ENCODE assay signal across 17 cellular contexts in genomic region chr17:7120123-7120522, GRCh38. TPM values are rescaled to one million over a fixed set of nuclear protein-coding genes. Genes with fewer than 3 reads are reported as not detected.
DNase-seq lines count a peak whose midpoint lies in the region; ATAC-seq and TF ChIP-seq lines count a peak whose summit lies in the region.
"Had no signal": no experiment of that assay in that cellular context is flagged by ENCODE, and none has a peak within 500 bp of the region (broad histone marks: within the 10 kb centered on the region; RNA-seq: fewer than 3 reads in every experiment).

No MANE protein-coding gene starts in this region.

- CTCF ChIA-PET in activated CD8-positive, alpha-beta T cell treated with anti-CD3 and anti-CD28 coated beads, Interleukin-2, amount 10 ng/mL, durations not matched to agents 7 days and 5 days (lab: Charles Lee), result no interaction called here

- H3K27ac Mint-ChIP-seq in GM23338 (no peak overlapping the region), nephron progenitor cell (no peak overlapping the region)
- peak overlapping the region; percentile 98 for H3K27ac Mint-ChIP-seq in dendritic cell treated with granulocyte-macrophage colony-stimulating factor and Interleukin-4, amounts not matched to agents 40 ng/mL and 50 ng/mL, for 4 days
- no peak overlapping the region for H3K27ac Mint-ChIP-seq in activated CD8-positive, alpha-beta T cell treated with anti-CD3 and anti-CD28 coated beads, Interleukin-2, amount 10 ng/mL, durations not matched to agents 7 days and 5 days
- H3K27ac Mint-ChIP-seq: CD8-positive, alpha-beta memory T cell; H9 had no signal

- peaks cover 14% of the 10 kb centered on the region for H3K27me3 Mint-ChIP-seq in GM23338 (ENCODE audit: insufficient read depth, low read depth, poor library complexity)
- no peaks in the 10 kb centered on the region for H3K27me3 Mint-ChIP-seq in dendritic cell treated with granulocyte-macrophage colony-stimulating factor and Interleukin-4, amounts not matched to agents 40 ng/mL and 50 ng/mL, for 4 days
- peaks cover 3% of the 10 kb centered on the region for H3K27me3 Mint-ChIP-seq in nephron progenitor cell (ENCODE audit: low read depth, poor library complexity)
- peaks cover 19% of the 10 kb centered on the region for H3K27me3 Mint-ChIP-seq in activated CD8-positive, alpha-beta T cell treated with anti-CD3 and anti-CD28 coated beads, Interleukin-2, amount 10 ng/mL, durations not matched to agents 7 days and 5 days (ENCODE audit: low read depth)

- H3K27me3 ChIP-seq in BLaER1 treated with 17β-estradiol and CSF1 and Interleukin-3, amounts not matched to agents 10 nM and 100 nM, result no peaks in the 10 kb centered on the region
- H3K27me3 ChIP-seq in GM23338 (ENCODE audit: insufficient read depth), result no peaks in the 10 kb centered on the region
- no peaks in the 10 kb centered on the region for H3K27me3 ChIP-seq in H7 (ENCODE audit: control insufficient read depth, insufficient read depth, low read length)

- no peaks in the 10 kb centered on the region for H4K20me1 ChIP-seq in BLaER1 treated with 17β-estradiol and CSF1 and Interleukin-3, amounts not matched to agents 10 nM and 100 nM
- no peaks in the 10 kb centered on the region for H4K20me1 ChIP-seq in GM23338 (replicated peaks; ENCODE audit: insufficient read depth)

- no peak for DNase-seq in GM23338 (ENCODE audit: low spot score)
- DNase-seq in sciatic nerve (ENCODE audit: low spot score), result peak; percentile 2
- no peak for DNase-seq in nephron progenitor cell
- DNase-seq in H7, result no peak
- DNase-seq in activated CD8-positive, alpha-beta T cell treated with anti-CD3 and anti-CD28 coated beads, Interleukin-2, amount 10 ng/mL, durations not matched to agents 7 days and 5 days, result no peak
- DNase-seq: 8988T; Caco-2; CD8-positive, alpha-beta memory T cell; DND-41; GDM1; GM23248; H9 had no signal

- H3K9me2 ChIP-seq in GM23338 (ENCODE audit: insufficient read depth), result no peaks in the 10 kb centered on the region

- peaks cover 41 to 95% (median 76%) of the 10 kb centered on the region in 10 experiments for H3K4me1 ChIP-seq in BLaER1 treated with 17β-estradiol and CSF1 and Interleukin-3, amounts not matched to agents 10 nM and 100 nM
- 0 out of 2 replicates have a peak, but pooled peaks cover 7% of the 10 kb centered on the region for H3K4me1 ChIP-seq in GM23338 (ENCODE audit: insufficient read depth)

- H3K4me1 Mint-ChIP-seq in GM23338 (no peaks in the 10 kb centered on the region; the same call in 2 of the 3 replicates), nephron progenitor cell (peaks cover 15% of the 10 kb centered on the region)
- peaks cover 66% of the 10 kb centered on the region for H3K4me1 Mint-ChIP-seq in dendritic cell treated with granulocyte-macrophage colony-stimulating factor and Interleukin-4, amounts not matched to agents 40 ng/mL and 50 ng/mL, for 4 days (ENCODE audit: low read depth)
- H3K4me1 Mint-ChIP-seq in activated CD8-positive, alpha-beta T cell treated with anti-CD3 and anti-CD28 coated beads, Interleukin-2, amount 10 ng/mL, durations not matched to agents 7 days and 5 days (ENCODE audit: low read depth), result no peaks in the 10 kb centered on the region
- H3K4me1 Mint-ChIP-seq: CD8-positive, alpha-beta memory T cell had no signal

- intact Hi-C loops in dendritic cell treated with granulocyte-macrophage colony-stimulating factor and Interleukin-4, amounts not matched to agents 40 ng/mL and 50 ng/mL, for 4 days (cut with micrococcal nuclease), result loop anchor here (2.0 kb wide), 1 partner anchor 25 kb away; no protein-coding TSS in a partner anchor
- intact Hi-C loops in sciatic nerve (cut with DNase I), result no loop called here

- peak overlapping the region in 6 of 11 experiments; percentile 65 to 98 (median 86); a peak in 12 of 22 replicates for H3K27ac ChIP-seq in BLaER1 treated with 17β-estradiol and CSF1 and Interleukin-3, amounts not matched to agents 10 nM and 100 nM
- H3K27ac ChIP-seq in GM23338 (ENCODE audit: low read depth), result no peak overlapping the region
- H3K27ac ChIP-seq: C4-2B, GM23248 had no signal

- H3K36me3 Mint-ChIP-seq in GM23338 (ENCODE audit: low read depth) (no peaks in the 10 kb centered on the region), nephron progenitor cell (ENCODE audit: low read depth) (no peaks in the 10 kb centered on the region)
- peaks cover 6% of the 10 kb centered on the region for H3K36me3 Mint-ChIP-seq in dendritic cell treated with granulocyte-macrophage colony-stimulating factor and Interleukin-4, amounts not matched to agents 40 ng/mL and 50 ng/mL, for 4 days (ENCODE audit: low read depth)
- no peaks in the 10 kb centered on the region for H3K36me3 Mint-ChIP-seq in activated CD8-positive, alpha-beta T cell treated with anti-CD3 and anti-CD28 coated beads, Interleukin-2, amount 10 ng/mL, durations not matched to agents 7 days and 5 days (ENCODE audit: low read depth)
- H3K36me3 Mint-ChIP-seq: CD8-positive, alpha-beta memory T cell had no signal

- POLR2A ChIA-PET in activated CD8-positive, alpha-beta T cell treated with anti-CD3 and anti-CD28 coated beads, Interleukin-2, amount 10 ng/mL, durations not matched to agents 7 days and 5 days (lab: Charles Lee), result no interaction called here

- H3K9me3 ChIP-seq in BLaER1 treated with 17β-estradiol and CSF1 and Interleukin-3, amounts not matched to agents 10 nM and 100 nM (replicated peaks in 1 of 11), result peaks cover 0 to 24% (median 8%) of the 10 kb centered on the region in 11 experiments; a peak in 13 of 22 replicates
- H3K9me3 ChIP-seq: Caco-2 had no signal

- H3K36me3 ChIP-seq in BLaER1 treated with 17β-estradiol and CSF1 and Interleukin-3, amounts not matched to agents 10 nM and 100 nM, result peaks cover 0 to 7% (median 0%) of the 10 kb centered on the region in 11 experiments; a peak in 2 of 22 replicates
- H3K36me3 ChIP-seq in GM23338 (ENCODE audit: insufficient read depth) (no peaks in the 10 kb centered on the region), H7 (replicated peaks; ENCODE audit: control insufficient read depth, insufficient read depth, low read length) (no peaks in the 10 kb centered on the region)

- no peaks in the 10 kb centered on the region for H3K79me2 ChIP-seq in GM23338 (replicated peaks; ENCODE audit: insufficient read depth)

- no peak overlapping the region for H3K4me3 ChIP-seq in BLaER1 treated with 17β-estradiol and CSF1 and Interleukin-3, amounts not matched to agents 10 nM and 100 nM
- H3K4me3 ChIP-seq in GM23338 (no peak overlapping the region), H7 (ENCODE audit: insufficient read depth, low read depth, low read length) (no peak overlapping the region)
- H3K4me3 ChIP-seq: GM23248 had no signal

- peak overlapping the region in 8 of 11 experiments; percentile 11 to 84 (median 70); a peak in 14 of 22 replicates for H3K4me2 ChIP-seq in BLaER1 treated with 17β-estradiol and CSF1 and Interleukin-3, amounts not matched to agents 10 nM and 100 nM
- no peak overlapping the region for H3K4me2 ChIP-seq in GM23338

- H3K4me3 Mint-ChIP-seq in GM23338 (no peak overlapping the region), nephron progenitor cell (no peak overlapping the region)
- H3K4me3 Mint-ChIP-seq in dendritic cell treated with granulocyte-macrophage colony-stimulating factor and Interleukin-4, amounts not matched to agents 40 ng/mL and 50 ng/mL, for 4 days, result peak overlapping the region; percentile 71
- H3K4me3 Mint-ChIP-seq in activated CD8-positive, alpha-beta T cell treated with anti-CD3 and anti-CD28 coated beads, Interleukin-2, amount 10 ng/mL, durations not matched to agents 7 days and 5 days, result no peak overlapping the region
- H3K4me3 Mint-ChIP-seq: CD8-positive, alpha-beta memory T cell; H9 had no signal

- peak overlapping the region in 5 of 11 experiments; percentile 44 to 71 (median 66); a peak in 6 of 22 replicates for H3K9ac ChIP-seq in BLaER1 treated with 17β-estradiol and CSF1 and Interleukin-3, amounts not matched to agents 10 nM and 100 nM
- H3K9ac ChIP-seq: GM23248 had no signal

- H2AFZ ChIP-seq in GM23338, result 0 out of 2 replicates have a peak overlapping the region, but pooled peaks have one; percentile 23
- H2AFZ ChIP-seq: GM23248 had no signal

- H3K9me3 Mint-ChIP-seq in GM23338 (no peaks in the 10 kb centered on the region), nephron progenitor cell (no peaks in the 10 kb centered on the region)
- peaks cover 8% of the 10 kb centered on the region for H3K9me3 Mint-ChIP-seq in dendritic cell treated with granulocyte-macrophage colony-stimulating factor and Interleukin-4, amounts not matched to agents 40 ng/mL and 50 ng/mL, for 4 days
- no peaks in the 10 kb centered on the region for H3K9me3 Mint-ChIP-seq in activated CD8-positive, alpha-beta T cell treated with anti-CD3 and anti-CD28 coated beads, Interleukin-2, amount 10 ng/mL, durations not matched to agents 7 days and 5 days (ENCODE audit: insufficient read depth)
- H3K9me3 Mint-ChIP-seq: CD8-positive, alpha-beta memory T cell; H9 had no signal

- ATAC-seq in GM23338 (no peak), sciatic nerve (peak; percentile 91), HG03175 (IDR thresholded peaks at IDR 0.05; ENCODE audit: unreplicated experiment) (no peak)
- ATAC-seq in activated CD8-positive, alpha-beta T cell treated with anti-CD3 and anti-CD28 coated beads, Interleukin-2, amount 10 ng/mL, durations not matched to agents 7 days and 5 days, result no peak

- H3F3A ChIP-seq in GM23338 (replicated peaks; ENCODE audit: low read depth), result no peaks in the 10 kb centered on the region

- TF ChIP-seq CTCF in GM23338 (conservative IDR thresholded peaks at IDR 0.05; ENCODE audit: low read depth in 2 of 2) (no peak), nephron progenitor cell (IDR thresholded peaks at IDR 0.05) (no peak)

RNA-seq across cellular contexts. Expression of gene ASGR2, which starts 5.5 kb away (rescaled TPM):
- 0.97 TPM in 1 of 2 replicates, not detected in the other for total RNA-seq in GM23338 (2014; rRNA removed; shearing (Covaris generic))
- polyA plus RNA-seq in GM23338 (2016; fragmentation: Nextera tagmentation; extraction: Ambion mirVana), result not detected in 2 replicates
- total RNA-seq in sciatic nerve, result 1.1 TPM
- total RNA-seq in H7 (2014; rRNA removed; shearing (Covaris generic)), result not detected in 2 replicates
- total RNA-seq in activated CD8-positive, alpha-beta T cell treated with anti-CD3 and anti-CD28 coated beads, Interleukin-2, amount 10 ng/mL, durations not matched to agents 7 days and 5 days, result not detected
- total RNA-seq: CD8-positive, alpha-beta memory T cell; GM23248; H9; HT1080 had no signal
- polyA plus RNA-seq: CD8-positive, alpha-beta memory T cell; GM23248 had no signal

RNA-seq across cellular contexts. Expression of gene CLEC10A, which starts 40.1 kb away (rescaled TPM):
- not detected in 2 replicates for total RNA-seq in GM23338 (2014; rRNA removed; shearing (Covaris generic))
- polyA plus RNA-seq in GM23338 (2016; fragmentation: Nextera tagmentation; extraction: Ambion mirVana), result not detected in 2 replicates
- total RNA-seq in sciatic nerve, result 14.7 TPM
- total RNA-seq in H7 (2014; rRNA removed; shearing (Covaris generic)), result not detected in 2 replicates
- total RNA-seq in activated CD8-positive, alpha-beta T cell treated with anti-CD3 and anti-CD28 coated beads, Interleukin-2, amount 10 ng/mL, durations not matched to agents 7 days and 5 days, result not detected
- total RNA-seq: Caco-2, GM23248, H9, HT1080 had no signal
- polyA plus RNA-seq: CD8-positive, alpha-beta memory T cell; GM23248 had no signal

RNA-seq across cellular contexts. Expression of gene ASGR1, which starts 59.0 kb away (rescaled TPM):
- 5.3 and 9.0 TPM in 2 replicates for total RNA-seq in GM23338 (2014; rRNA removed; shearing (Covaris generic))
- polyA plus RNA-seq in GM23338 (2016; fragmentation: Nextera tagmentation; extraction: Ambion mirVana), result 5.9 and 8.3 TPM in 2 replicates
- 2.3 TPM for total RNA-seq in sciatic nerve
- total RNA-seq in H7 (2014; rRNA removed; shearing (Covaris generic)), result 12.3 and 15.4 TPM in 2 replicates
- total RNA-seq in activated CD8-positive, alpha-beta T cell treated with anti-CD3 and anti-CD28 coated beads, Interleukin-2, amount 10 ng/mL, durations not matched to agents 7 days and 5 days, result 1 to 10 TPM in 1 of 2 experiments, under 1 TPM in 1; 0.63 to 1.3 TPM
- polyA plus RNA-seq: CD8-positive, alpha-beta memory T cell had no signal

Comparison
In these comparisons a context has a peak if more than half of its experiments do, and no peak if none do; other contexts are left out.
1. RNA of gene CLEC10A, which starts 40.1 kb away (total RNA-seq): 14.7 TPM in sciatic nerve (single experiment); not detected in GM23338, not detected in H7 and not detected in activated CD8-positive, alpha-beta T cell treated with anti-CD3 and anti-CD28 coated beads, Interleukin-2, amount 10 ng/mL, durations not matched to agents 7 days and 5 days; every median in the first group is over 10 times any median in the second.